Comparison of ENCODE assay signal across 9 cellular contexts in genomic region chrX:7120578-7121219, GRCh38. TPM values are rescaled to one million over a fixed set of nuclear protein-coding genes. Genes with fewer than 3 reads are reported as not detected.
DNase-seq lines count a peak whose midpoint lies in the region; ATAC-seq, FAIRE-seq and TF ChIP-seq lines count a peak whose summit lies in the region.
"Had no signal": no experiment of that assay in that cellular context is flagged by ENCODE, and none has a peak within 500 bp of the region (broad histone marks: within the 10 kb centered on the region; RNA-seq: fewer than 3 reads in every experiment).

No MANE protein-coding gene starts in this region.

- H3K4me1 ChIP-seq in prostate gland (replicated peaks) (no peaks in the 10 kb centered on the region), adrenal gland (replicated peaks in 1 of 2) (peaks cover 6 to 12% of the 10 kb centered on the region in 2 donors)

- H3K27ac ChIP-seq in prostate gland (peak overlapping the region; percentile 64 to 78), adrenal gland (no peak overlapping the region)

- intact Hi-C loops in prostate gland (cut with DNase I) (no loop called here), adrenal gland (cut with DNase I) (no loop called here)

- TF ChIP-seq POLR2A in prostate gland (IDR thresholded peaks at IDR 0.05) (no peak), adrenal gland (IDR thresholded peaks at IDR 0.05) (no peak)

- no peaks in the 10 kb centered on the region for H3K27me3 ChIP-seq in prostate gland (replicated peaks; ENCODE audit: insufficient read depth)
- no peaks in the 10 kb centered on the region for H3K27me3 ChIP-seq in H7 (ENCODE audit: control insufficient read depth, insufficient read depth, low read length)
- no peaks in the 10 kb centered on the region for H3K27me3 ChIP-seq in adrenal gland

- peak; percentile 52 for DNase-seq in NCI-H2196 (lab: John Stamatoyannopoulos, UW; ENCODE audit: unreplicated experiment)
- DNase-seq in prostate gland (ENCODE audit: low spot score), result peak; percentile 33
- DNase-seq in stimulated activated naive CD8-positive, alpha-beta T cell treated with anti-CD3 and anti-CD28 coated beads, Interleukin-15, Interleukin-2, amounts not matched to agents 100 U/mL and 50 U/mL, for 24 hours, result no peak
- DNase-seq in H7, result no peak
- DNase-seq in adrenal gland, result no peak
- DNase-seq in NCI-H1436 (lab: John Stamatoyannopoulos, UW), result no peak
- DNase-seq: stimulated activated naive CD8-positive, alpha-beta T cell treated with anti-CD3 and anti-CD28 coated beads, Interleukin-15, amount 100 ng/mL, for 72 hours had no signal

- H3K9me3 ChIP-seq in prostate gland, result no peaks in the 10 kb centered on the region
- H3K9me3 ChIP-seq in adrenal gland (replicated peaks in 1 of 3), result no peaks in the 10 kb centered on the region

- WGBS in prostate gland, result 11% methylated on average over 2 of the region's 2 CpGs
- 14 to 42% (median 29%) methylated on average over 2 of the region's 2 CpGs for WGBS in adrenal gland, 4 donors

- no peak overlapping the region for H3K4me3 ChIP-seq in prostate gland
- no peak overlapping the region for H3K4me3 ChIP-seq in H7 (ENCODE audit: insufficient read depth, low read depth, low read length)
- H3K4me3 ChIP-seq in adrenal gland, result no peak overlapping the region

- FAIRE-seq in colon (lab: Jason Lieb, UNC), result peak; percentile 82

- TF ChIP-seq CTCF in prostate gland (IDR thresholded peaks at IDR 0.05) (no peak), adrenal gland (IDR thresholded peaks at IDR 0.05) (no peak)

- ATAC-seq in GM19463 (IDR thresholded peaks at IDR 0.05; ENCODE audit: unreplicated experiment), result peak; percentile 15
- no peak for ATAC-seq in stimulated activated naive CD8-positive, alpha-beta T cell treated with anti-CD3 and anti-CD28 coated beads, Interleukin-15, Interleukin-2, amounts not matched to agents 100 U/mL and 50 U/mL, for 24 hours
- ATAC-seq: stimulated activated naive CD8-positive, alpha-beta T cell treated with anti-CD3 and anti-CD28 coated beads, Interleukin-15, amount 100 ng/mL, for 72 hours had no signal

- H3K36me3 ChIP-seq in prostate gland (no peaks in the 10 kb centered on the region), H7 (replicated peaks; ENCODE audit: control insufficient read depth, insufficient read depth, low read length) (no peaks in the 10 kb centered on the region), adrenal gland (replicated peaks in 1 of 2) (no peaks in the 10 kb centered on the region)

RNA-seq across cellular contexts. Expression of gene STS, which starts 26.8 kb away (rescaled TPM):
- total RNA-seq in prostate gland (1 to 10 TPM; 9.8 to 10.0 TPM), adrenal gland (10 to 100 TPM in 1 of 8 donors, 1 to 10 TPM in 7; 3.4 to 11.4 (median 4.8) TPM)
- total RNA-seq in H7 (2014; rRNA removed; shearing (Covaris generic)), result 1.0 and 1.8 TPM in 2 replicates
- polyA plus RNA-seq in adrenal gland, result 10 to 100 TPM in 1 of 3 donors, 1 to 10 TPM in 2; 1.4 to 12.2 (median 2.0) TPM

RNA-seq across cellular contexts. Expression of gene PUDP, which starts 27.3 kb away (rescaled TPM):
- 10 to 100 TPM; 14.8 to 17.6 TPM for total RNA-seq in prostate gland
- 30.5 and 32.4 TPM in 2 replicates for total RNA-seq in H7 (2014; rRNA removed; shearing (Covaris generic))
- total RNA-seq in adrenal gland, result 10 to 100 TPM in 6 of 8 donors, 1 to 10 TPM in 2; 5.8 to 29.3 (median 14.6) TPM
- polyA plus RNA-seq in adrenal gland, result 10 to 100 TPM in 1 of 3 donors, 1 to 10 TPM in 2; 4.3 to 16.6 (median 7.2) TPM

Comparison
In these comparisons a context has a peak if more than half of its experiments do, and no peak if none do; other contexts are left out.
1. DNase-seq: peak in NCI-H2196 (single experiment) and prostate gland (single experiment); none in stimulated activated naive CD8-positive, alpha-beta T cell treated with anti-CD3 and anti-CD28 coated beads, Interleukin-15, Interleukin-2, amounts not matched to agents 100 U/mL and 50 U/mL, for 24 hours (single experiment), H7 (single experiment), adrenal gland (0 of 7) and NCI-H1436 (single experiment).
2. H3K27ac ChIP-seq: peak in prostate gland (2 of 2); none in adrenal gland (0 of 5).